9 cellular contexts compared by ENCODE assay signal in genomic region chrX:154021131-154021611, GRCh38. TPM values are rescaled to one million over a fixed set of nuclear protein-coding genes. Genes with fewer than 3 reads are reported as not detected.
A peak's percentile ranks its signal among the peaks of the same experiment; 100 is the strongest.
DNase-seq lines count a peak whose midpoint lies in the region; ATAC-seq and TF ChIP-seq lines count a peak whose summit lies in the region.
"Had no signal": no experiment of that assay in that cellular context is flagged by ENCODE, and none has a peak within 500 bp of the region (broad histone marks: within the 10 kb centered on the region; RNA-seq: fewer than 3 reads in every experiment).

No MANE protein-coding gene starts in this region.

- CTCF ChIA-PET in MCF 10A (lab: Yijun Ruan, JAX): interaction anchor here (0.5 to 3.2 kb wide), 4 partner anchors 7 to 369 kb away, joined by 3 to 23 read pairs (median 3); no protein-coding TSS in a partner anchor

- H3K27me3 ChIP-seq in breast epithelium (peaks cover 0 to 52% of the 10 kb centered on the region in 2 donors), thoracic aorta (replicated peaks; ENCODE audit: insufficient read depth) (no peaks in the 10 kb centered on the region)

- no peaks in the 10 kb centered on the region for H3K9me3 Mint-ChIP-seq in MCF 10A (ENCODE audit: unreplicated experiment)

- H3K9me3 ChIP-seq in breast epithelium (no peaks in the 10 kb centered on the region), thoracic aorta (no peaks in the 10 kb centered on the region)
- H3K9me3 ChIP-seq: mucosa of descending colon had no signal

- peak overlapping the region; percentile 80 to 96 for H3K27ac ChIP-seq in breast epithelium
- peak overlapping the region; percentile 34 to 80 for H3K27ac ChIP-seq in thoracic aorta

- H3K36me3 ChIP-seq in breast epithelium: no peaks in the 10 kb centered on the region
- H3K36me3 ChIP-seq in thoracic aorta: no peaks in the 10 kb centered on the region

- H3K36me3 Mint-ChIP-seq in MCF 10A (ENCODE audit: insufficient read depth, unreplicated experiment): peaks cover 11% of the 10 kb centered on the region

- TF ChIP-seq POLR2A in breast epithelium (IDR thresholded peaks at IDR 0.05) (no peak), lower leg skin (IDR thresholded peaks at IDR 0.05) (no peak)

- WGBS in lower leg skin, 2 donors: 68 to 72% methylated on average over 2 to 10 of the region's 11 CpGs

- peaks cover 14% of the 10 kb centered on the region for H3K27me3 Mint-ChIP-seq in MCF 10A (ENCODE audit: insufficient read depth, unreplicated experiment)

- BruUV-seq in MCF 10A (replicated peaks; lab: Mats Ljungman, UMichigan): no TSS peak

- DNase-seq in breast epithelium (ENCODE audit: low spot score in 2 of 2): no peak
- DNase-seq in MCF 10A (ENCODE audit: unreplicated experiment): no peak
- DNase-seq in T-helper 22 cell (ENCODE audit: low read depth): peak; percentile 8
- peak; percentile 74 for DNase-seq in fibroblast of mammary gland (ENCODE audit: low read depth)
- DNase-seq in thoracic aorta (ENCODE audit: low spot score): no peak
- DNase-seq in midbrain (lab: John Stamatoyannopoulos, UW): no peak
- no peak for DNase-seq in lower leg skin (ENCODE audit: low spot score in 2 of 2)
- no peak for DNase-seq in middle frontal gyrus (ENCODE audit: extremely low spot score, low spot score)

- POLR2A ChIA-PET in MCF 10A (lab: Yijun Ruan, JAX): interaction anchor here (1.4 kb wide), 2 partner anchors 13 to 350 kb away, joined by 4 to 5 read pairs; no protein-coding TSS in a partner anchor

- no peak overlapping the region for H3K27ac Mint-ChIP-seq in MCF 10A (ENCODE audit: low read depth, unreplicated experiment)

- no peaks in the 10 kb centered on the region for H3K4me1 Mint-ChIP-seq in MCF 10A (ENCODE audit: insufficient read depth, unreplicated experiment)

- ATAC-seq in thoracic aorta (ENCODE audit: insufficient number of reproducible peaks, low FRiP score, low read depth): no peak

- TF ChIP-seq CTCF in breast epithelium (IDR thresholded peaks at IDR 0.05): no peak
- no peak for TF ChIP-seq CTCF in MCF 10A (IDR thresholded peaks at IDR 0.05; ENCODE audit: unreplicated experiment)
- no peak for TF ChIP-seq CTCF in fibroblast of mammary gland (conservative IDR thresholded peaks at IDR 0.05; ENCODE audit: control insufficient read depth, insufficient read depth, low read depth, low read length)
- no peak for TF ChIP-seq CTCF in thoracic aorta (IDR thresholded peaks at IDR 0.05)
- TF ChIP-seq CTCF in lower leg skin (IDR thresholded peaks at IDR 0.05): no peak

- H3K4me3 ChIP-seq in breast epithelium (no peak overlapping the region), fibroblast of mammary gland (ENCODE audit: control insufficient read depth, low read depth, low read length) (no peak overlapping the region), thoracic aorta (no peak overlapping the region), lower leg skin (ENCODE audit: low read depth, poor library complexity, severe bottlenecking) (no peak overlapping the region)
- H3K4me3 ChIP-seq: mucosa of descending colon had no signal

- H3K4me1 ChIP-seq in breast epithelium (no peaks in the 10 kb centered on the region), thoracic aorta (ENCODE audit: control insufficient read depth in 1 of 2, low read depth in 2 of 2) (peaks cover 0 to 31% of the 10 kb centered on the region in 2 donors)

- intact Hi-C loops in breast epithelium (cut with DNase I; ENCODE audit: low total_unique reads) (no loop called here), MCF 10A (cut with micrococcal nuclease) (no loop called here), lower leg skin (cut with DNase I; ENCODE audit: low total_unique reads) (no loop called here)

- no peak overlapping the region for H3K4me3 Mint-ChIP-seq in MCF 10A (ENCODE audit: unreplicated experiment)

RNA-seq across cellular contexts. Expression of gene IRAK1, which starts 1.5 kb away (rescaled TPM):
- total RNA-seq in breast epithelium (10 to 100 TPM; 43.7 to 66.2 (median 50.8) TPM), MCF 10A (2022) (201 and 237 TPM in 2 replicates), thoracic aorta (10 to 100 TPM; 71.0 to 83.9 TPM), lower leg skin (10 to 100 TPM; 57.5 to 67.4 (median 60.6) TPM)

RNA-seq across cellular contexts. Expression of gene TMEM187, which starts 48.6 kb away (rescaled TPM):
- 10 to 100 TPM in 1 of 3 donors, 1 to 10 TPM in 2; 7.6 to 10.9 (median 8.2) TPM for total RNA-seq in breast epithelium
- total RNA-seq in MCF 10A (2022): 9.3 and 10.9 TPM in 2 replicates
- 10 to 100 TPM in 1 of 2 donors, under 1 TPM in 1; 0.78 to 23.4 TPM for total RNA-seq in thoracic aorta
- 10 to 100 TPM; 10.1 to 21.6 (median 14.4) TPM for total RNA-seq in lower leg skin

RNA-seq across cellular contexts. Expression of gene HCFC1, which starts 49.6 kb away (rescaled TPM):
- total RNA-seq in breast epithelium: 10 to 100 TPM; 20.2 to 23.0 (median 22.6) TPM
- 40.3 and 44.5 TPM in 2 replicates for total RNA-seq in MCF 10A (2022)
- total RNA-seq in thoracic aorta: 10 to 100 TPM; 51.6 to 58.9 TPM
- total RNA-seq in lower leg skin: 10 to 100 TPM; 32.6 to 51.6 (median 40.9) TPM

Comparison
In these comparisons a context has a peak if more than half of its experiments do, and no peak if none do; other contexts are left out.
1. DNase-seq: peak in T-helper 22 cell (single experiment) and fibroblast of mammary gland (single experiment); none in breast epithelium (0 of 2), MCF 10A (single experiment), thoracic aorta (single experiment), midbrain (single experiment), lower leg skin (0 of 2) and middle frontal gyrus (single experiment).